ENCODE assay signal across 15 cellular contexts in genomic region chr7:106590209-106590816, GRCh38.
"Had no signal": no experiment of that assay in that cellular context is flagged by ENCODE, and none has a peak within 500 bp of the region (broad histone marks: within the 10 kb centered on the region; RNA-seq: fewer than 3 reads in every experiment).

No MANE protein-coding gene starts in this region.

- H3K27me3 ChIP-seq: adrenal gland, left lung, transverse colon had no signal

- H3K9me3 Mint-ChIP-seq: activated T-helper 2 cell treated with anti-CD3 and anti-CD28 coated beads, Interferon-gamma antibody, Interleukin-2, Interleukin-4, amounts not matched to agents 10 μg/mL and 5 μg/mL and 100 μg/mL, durations not matched to agents 14 hours and 24 hours and 36 hours; effector memory CD8-positive, alpha-beta T cell had no signal

- H3K4me3 ChIP-seq: adrenal gland, left lung, transverse colon had no signal

- H3K27ac Mint-ChIP-seq: activated T-helper 2 cell treated with anti-CD3 and anti-CD28 coated beads, Interferon-gamma antibody, Interleukin-2, Interleukin-4, amounts not matched to agents 10 μg/mL and 5 μg/mL and 100 μg/mL, durations not matched to agents 14 hours and 24 hours and 36 hours; effector memory CD8-positive, alpha-beta T cell had no signal

- DNase-seq: activated CD4-positive, alpha-beta T cell treated with anti-CD3 and anti-CD28 coated beads, Interleukin-2, amount 50 U/mL, for 1 hour; activated naive CD4-positive, alpha-beta T cell treated with anti-CD3 and anti-CD28 coated beads, Interleukin-2, amount 50 U/mL, for 16 hours; activated T-cell treated with anti-CD3 and anti-CD28 coated beads for 4 hours; adrenal gland; caudate nucleus; cortex of kidney; effector memory CD8-positive, alpha-beta T cell; islet precursor cell; left lung; mesenchymal stem cell; small intestine; stimulated activated naive CD4-positive, alpha-beta T cell; substantia nigra; transverse colon had no signal

- H3K27ac ChIP-seq: adrenal gland, left lung, transverse colon had no signal

- H3K9me3 ChIP-seq: adrenal gland, left lung, transverse colon had no signal

- ATAC-seq: effector memory CD8-positive, alpha-beta T cell; left lung had no signal

- H3K36me3 ChIP-seq: adrenal gland, left lung, transverse colon had no signal

- FAIRE-seq: small intestine had no signal

- H3K4me1 ChIP-seq: adrenal gland, left lung, transverse colon had no signal

- H3K4me3 Mint-ChIP-seq: effector memory CD8-positive, alpha-beta T cell had no signal
